Comparison of ENCODE assay signal across 9 cellular contexts in genomic region chr16:66928702-66929388, GRCh38. TPM values are rescaled to one million over a fixed set of nuclear protein-coding genes. Genes with fewer than 3 reads are reported as not detected.
DNase-seq lines count a peak whose midpoint lies in the region; ATAC-seq, FAIRE-seq and TF ChIP-seq lines count a peak whose summit lies in the region.
"Had no signal": no experiment of that assay in that cellular context is flagged by ENCODE, and none has a peak within 500 bp of the region (broad histone marks: within the 10 kb centered on the region; RNA-seq: fewer than 3 reads in every experiment).

No MANE protein-coding gene starts in this region.

- H3K9me2 ChIP-seq in SU-DHL-6 (replicated peaks; ENCODE audit: insufficient read depth, low read length) = no peaks in the 10 kb centered on the region

- H3K27me3 ChIP-seq in HepG2 (ENCODE audit: control insufficient read depth in 1 of 2, insufficient read depth in 2 of 2, low read length in 2 of 2) = peaks cover 5 to 18% of the 10 kb centered on the region in 2 experiments; a peak in 3 of 5 replicates
- H3K27me3 ChIP-seq in right lobe of liver = no peaks in the 10 kb centered on the region
- no peaks in the 10 kb centered on the region for H3K27me3 ChIP-seq in SU-DHL-6 (ENCODE audit: low read length)
- peaks cover 0 to 14% of the 10 kb centered on the region in 2 donors for H3K27me3 ChIP-seq in tibial nerve
- H3K27me3 ChIP-seq in suprapubic skin = peaks cover 17% of the 10 kb centered on the region

- POLR2A ChIA-PET in HepG2 (lab: Yijun Ruan, JAX) = interaction anchor here (0.8 to 3.8 kb wide), 5 partner anchors 11 to 33 kb away, joined by 3 to 23 read pairs (median 10); partner anchors contain the start of gene CDH16

- DNase-seq in HepG2 (ENCODE audit: low spot score) (peak; percentile 39), right lobe of liver (no peak), fibroblast of gingiva (ENCODE audit: low read depth) (peak; percentile 14), tibial nerve (ENCODE audit: low spot score in 2 of 2) (no peak), suprapubic skin (ENCODE audit: low spot score in 2 of 2) (no peak), LoVo (ENCODE audit: low spot score) (no peak)
- no peak for DNase-seq in NK-92 treated with Interleukin-12 subunit alpha and Interleukin-12 subunit beta, amount 100 ng/mL, for 24 hours (lab: John Stamatoyannopoulos, UW)

- intact Hi-C loops in HepG2 (cut with micrococcal nuclease; ENCODE audit: unreplicated experiment) = no loop called here
- intact Hi-C loops in right lobe of liver (cut with DNase I) = no loop called here

- TF ChIP-seq EP300 in HepG2 (IDR thresholded peaks at IDR 0.05; ENCODE audit: low read depth in 2 of 2, low read length in 2 of 2) (no peak), HepG2 (CRISPR knock-in tag; IDR thresholded peaks at IDR 0.05; ENCODE audit: borderline replicate concordance) (no peak), tibial nerve (IDR thresholded peaks at IDR 0.05) (no peak), suprapubic skin (IDR thresholded peaks at IDR 0.05) (no peak)

- H3K9me3 ChIP-seq in HepG2 (ENCODE audit: low read length) (no peaks in the 10 kb centered on the region), right lobe of liver (no peaks in the 10 kb centered on the region), SU-DHL-6 (ENCODE audit: insufficient read depth, low read length) (no peaks in the 10 kb centered on the region), tibial nerve (no peaks in the 10 kb centered on the region), suprapubic skin (no peaks in the 10 kb centered on the region)

- peak; percentile 83 for TF ChIP-seq CTCF in HepG2 (CRISPR knock-in tag; IDR thresholded peaks at IDR 0.05)
- peak in 2 of 4 donors; percentile 14 to 32 for TF ChIP-seq CTCF in right lobe of liver (IDR thresholded peaks at IDR 0.05)
- TF ChIP-seq CTCF in SU-DHL-6 (IDR thresholded peaks at IDR 0.05; ENCODE audit: insufficient read depth, low read length, poor library complexity, severe bottlenecking) = peak; percentile 32
- TF ChIP-seq CTCF in tibial nerve (IDR thresholded peaks at IDR 0.05) = peak in 3 of 5 experiments; percentile 7 to 22 (median 15)
- TF ChIP-seq CTCF in suprapubic skin (IDR thresholded peaks at IDR 0.05) = no peak

- peak; percentile 4 for FAIRE-seq in HepG2 (lab: Jason Lieb, UNC)
- FAIRE-seq: GM18507 had no signal

- H3K4me2 ChIP-seq in HepG2 (ENCODE audit: low read depth, low read length) (no peak overlapping the region), SU-DHL-6 (ENCODE audit: low read depth, low read length, poor library complexity, severe bottlenecking) (no peak overlapping the region)

- TF ChIP-seq RAD21 in HepG2 (CRISPR knock-in tag; IDR thresholded peaks at IDR 0.05) = peak; percentile 65

- H3K36me3 ChIP-seq in HepG2 (replicated peaks in 1 of 2; ENCODE audit: control insufficient read depth in 1 of 2, insufficient read depth in 2 of 2, low read length in 2 of 2) = peaks cover 0 to 5% of the 10 kb centered on the region in 2 experiments; a peak in 2 of 5 replicates
- H3K36me3 ChIP-seq in right lobe of liver = no peaks in the 10 kb centered on the region
- H3K36me3 ChIP-seq in SU-DHL-6 (ENCODE audit: low read length) = no peaks in the 10 kb centered on the region
- H3K36me3 ChIP-seq in tibial nerve = peaks cover 0 to 28% (median 0%) of the 10 kb centered on the region in 3 donors
- H3K36me3 ChIP-seq in suprapubic skin = no peaks in the 10 kb centered on the region

- H3K4me3 ChIP-seq in HepG2 (replicated peaks in 1 of 3; ENCODE audit: insufficient read depth in 1 of 3, low read depth in 2 of 3, low read length in 3 of 3) = no peak overlapping the region
- H3K4me3 ChIP-seq in right lobe of liver = no peak overlapping the region
- no peak overlapping the region for H3K4me3 ChIP-seq in SU-DHL-6 (ENCODE audit: insufficient read depth, low read length, poor library complexity, severe bottlenecking)
- H3K4me3 ChIP-seq in tibial nerve = no peak overlapping the region
- H3K4me3 ChIP-seq in suprapubic skin = no peak overlapping the region

- H3K9ac ChIP-seq in HepG2 (ENCODE audit: insufficient read depth, low read depth, low read length) = no peak overlapping the region
- no peak overlapping the region for H3K9ac ChIP-seq in SU-DHL-6 (ENCODE audit: low read length)

- H3K4me1 ChIP-seq in HepG2 (ENCODE audit: insufficient read depth, low read length) = peaks cover 71% of the 10 kb centered on the region
- peaks cover 0 to 19% (median 8%) of the 10 kb centered on the region in 4 donors for H3K4me1 ChIP-seq in right lobe of liver
- peaks cover 5 to 49% (median 22%) of the 10 kb centered on the region in 4 donors for H3K4me1 ChIP-seq in tibial nerve
- H3K4me1 ChIP-seq in suprapubic skin = peaks cover 55% of the 10 kb centered on the region

- in situ Hi-C loops in HepG2 (cut with HindIII; ENCODE audit: extremely low pct_ligation_motif_present, low pct_unique_long_range_greater_than_20kb) = no loop called here

- H2AFZ ChIP-seq in HepG2 (ENCODE audit: low read length) = no peak overlapping the region
- no peak overlapping the region for H2AFZ ChIP-seq in SU-DHL-6 (ENCODE audit: low read depth, low read length, severe bottlenecking)

- TF ChIP-seq POLR2A in HepG2 (IDR thresholded peaks at IDR 0.05; ENCODE audit: insufficient read depth in 1 of 2, low read depth in 2 of 2, low read length in 2 of 2) (no peak), right lobe of liver (IDR thresholded peaks at IDR 0.05) (no peak), tibial nerve (IDR thresholded peaks at IDR 0.05) (no peak), suprapubic skin (IDR thresholded peaks at IDR 0.05) (no peak)

- BruUV-seq in HepG2 (replicated peaks; lab: Mats Ljungman, UMichigan) = no TSS peak

- H3K27ac ChIP-seq in HepG2 (ENCODE audit: extremely low read length, insufficient read depth, low read length) = no peak overlapping the region
- no peak overlapping the region for H3K27ac ChIP-seq in right lobe of liver
- no peak overlapping the region for H3K27ac ChIP-seq in SU-DHL-6 (ENCODE audit: low read depth, low read length)
- no peak overlapping the region for H3K27ac ChIP-seq in tibial nerve
- H3K27ac ChIP-seq in suprapubic skin = no peak overlapping the region

- CTCF ChIA-PET in HepG2 (lab: Yijun Ruan, JAX; ENCODE audit: low intra/inter-chr PET ratio, low total read pairs) = interaction anchor here (2.9 kb wide), 1 partner anchor 34 kb away, joined by 28 read pairs; no protein-coding TSS in a partner anchor

- H3K79me2 ChIP-seq in HepG2 (ENCODE audit: insufficient read depth, low read length) = peaks cover 7% of the 10 kb centered on the region
- peaks cover 7% of the 10 kb centered on the region for H3K79me2 ChIP-seq in SU-DHL-6 (ENCODE audit: insufficient read depth, low read length)

- 0 out of 2 replicates have a peak, but pooled peaks cover 3% of the 10 kb centered on the region for H3F3A ChIP-seq in SU-DHL-6 (ENCODE audit: insufficient read depth)

- H4K20me1 ChIP-seq in HepG2 (ENCODE audit: insufficient read depth, low read length) (no peaks in the 10 kb centered on the region), SU-DHL-6 (ENCODE audit: low read depth, low read length) (no peaks in the 10 kb centered on the region)

- peak; percentile 15 for ATAC-seq in HepG2
- ATAC-seq in right lobe of liver = no peak

- WGBS in HepG2 (ENCODE audit: low lambda C conversion rate) = 67% methylated on average over 9 of the region's 10 CpGs
- WGBS in right lobe of liver (ENCODE audit: insufficient coverage, low coverage, low lambda C conversion rate, missing lambda C conversion rate) = 75% methylated on average over 6 of the region's 10 CpGs
- 71 to 75% methylated on average over 10 of the region's 10 CpGs for WGBS in tibial nerve, 2 donors
- 84% methylated on average over 10 of the region's 10 CpGs for WGBS in suprapubic skin

RNA-seq across cellular contexts. Expression of gene RRAD, which starts 3.5 kb away (rescaled TPM):
- 0.80 and 1.0 TPM in 2 replicates for total RNA-seq in HepG2 (2016; rRNA removed; fragmentation: Illumina TruSeq; extraction: Trizol)
- not detected in 2 replicates for total RNA-seq in HepG2 (2016; cell fraction: cytosol; rRNA removed; fragmentation: Illumina TruSeq; extraction: Trizol; ENCODE audit: low read depth)
- 0.49 and 1.3 TPM in 2 replicates for total RNA-seq in HepG2 (2016; cell fraction: insoluble cytoplasmic fraction; rRNA removed; fragmentation: Illumina TruSeq; extraction: Trizol)
- 0.21 and 0.34 TPM in 2 replicates for total RNA-seq in HepG2 (2016; cell fraction: membrane; rRNA removed; fragmentation: Illumina TruSeq; extraction: Trizol)
- 0.68 and 0.75 TPM in 2 replicates for total RNA-seq in HepG2 (2016; cell fraction: nucleus; rRNA removed; fragmentation: Illumina TruSeq; extraction: Trizol)
- polyA plus RNA-seq in HepG2 (2011; rRNA removed) = 1.1 TPM in 2 replicates
- polyA plus RNA-seq in HepG2 (2011; cell fraction: cytosol; rRNA removed) = 0.95 and 1.5 TPM in 2 replicates
- polyA plus RNA-seq in HepG2 (2011; cell fraction: nucleus; rRNA removed) = 2.5 and 3.2 TPM in 2 replicates
- polyA plus RNA-seq in HepG2 (2012) = 0.30 and 0.93 TPM in 2 replicates
- 0.19 and 0.25 TPM in 2 replicates for polyA plus RNA-seq in HepG2 (2016; cell fraction: cytosol; fragmentation: Illumina TruSeq; extraction: Trizol; ENCODE audit: low read depth)
- polyA plus RNA-seq in HepG2 (2016; cell fraction: insoluble cytoplasmic fraction; fragmentation: Illumina TruSeq; extraction: Trizol; ENCODE audit: low read depth) = 0.72 and 1.1 TPM in 2 replicates
- 0.26 and 0.29 TPM in 2 replicates for polyA plus RNA-seq in HepG2 (2016; cell fraction: membrane; fragmentation: Illumina TruSeq; extraction: Trizol; ENCODE audit: low read depth)
- 1.2 and 1.5 TPM in 2 replicates for polyA plus RNA-seq in HepG2 (2016; cell fraction: nucleus; fragmentation: Illumina TruSeq; extraction: Trizol; ENCODE audit: insufficient read depth, low read depth)
- polyA minus RNA-seq in HepG2 (2011; rRNA and poly(A)+ RNA removed; ENCODE audit: low replicate concordance) = 0.16 and 1.7 TPM in 2 replicates
- 1.1 TPM in 1 of 2 replicates, not detected in the other for polyA minus RNA-seq in HepG2 (2011; cell fraction: cytosol; rRNA and poly(A)+ RNA removed)
- polyA minus RNA-seq in HepG2 (2011; cell fraction: nucleus; rRNA and poly(A)+ RNA removed) = 0.37 and 0.90 TPM in 2 replicates
- 1 to 10 TPM in 3 of 6 experiments, under 1 TPM in 2, not detected in 1; 0.51 to 7.7 (median 3.0) TPM for total RNA-seq in right lobe of liver
- 100 to 1,000 TPM in 3 of 4 donors, 10 to 100 TPM in 1; 23.7 to 132 (median 109) TPM for total RNA-seq in tibial nerve
- total RNA-seq in suprapubic skin = 10 to 100 TPM in 1 of 4 donors, 1 to 10 TPM in 3; 1.5 to 12.1 (median 4.6) TPM

RNA-seq across cellular contexts. Expression of gene CIAO2B, which starts 5.4 kb away (rescaled TPM):
- total RNA-seq in HepG2 (2016; rRNA removed; fragmentation: Illumina TruSeq; extraction: Trizol) (157 and 174 TPM in 2 replicates), right lobe of liver (100 to 1,000 TPM in 2 of 6 experiments, 10 to 100 TPM in 4; 40.6 to 111 (median 47.4) TPM), tibial nerve (100 to 1,000 TPM in 2 of 4 donors, 10 to 100 TPM in 2; 57.1 to 111 (median 89.9) TPM), suprapubic skin (10 to 100 TPM; 34.4 to 69.0 (median 45.0) TPM)
- total RNA-seq in HepG2 (2016; cell fraction: cytosol; rRNA removed; fragmentation: Illumina TruSeq; extraction: Trizol; ENCODE audit: low read depth) = 112 and 125 TPM in 2 replicates
- total RNA-seq in HepG2 (2016; cell fraction: insoluble cytoplasmic fraction; rRNA removed; fragmentation: Illumina TruSeq; extraction: Trizol) = 157 and 172 TPM in 2 replicates
- 121 and 136 TPM in 2 replicates for total RNA-seq in HepG2 (2016; cell fraction: membrane; rRNA removed; fragmentation: Illumina TruSeq; extraction: Trizol)
- 52.6 and 58.0 TPM in 2 replicates for total RNA-seq in HepG2 (2016; cell fraction: nucleus; rRNA removed; fragmentation: Illumina TruSeq; extraction: Trizol)
- polyA plus RNA-seq in HepG2 (2011; rRNA removed) = 293 and 323 TPM in 2 replicates
- polyA plus RNA-seq in HepG2 (2011; cell fraction: cytosol; rRNA removed) = 297 and 385 TPM in 2 replicates
- 155 and 174 TPM in 2 replicates for polyA plus RNA-seq in HepG2 (2011; cell fraction: nucleus; rRNA removed)
- polyA plus RNA-seq in HepG2 (2012) = 123 and 148 TPM in 2 replicates
- 115 and 148 TPM in 2 replicates for polyA plus RNA-seq in HepG2 (2016; cell fraction: cytosol; fragmentation: Illumina TruSeq; extraction: Trizol; ENCODE audit: low read depth)
- 172 and 184 TPM in 2 replicates for polyA plus RNA-seq in HepG2 (2016; cell fraction: insoluble cytoplasmic fraction; fragmentation: Illumina TruSeq; extraction: Trizol; ENCODE audit: low read depth)
- 126 and 141 TPM in 2 replicates for polyA plus RNA-seq in HepG2 (2016; cell fraction: membrane; fragmentation: Illumina TruSeq; extraction: Trizol; ENCODE audit: low read depth)
- 111 and 112 TPM in 2 replicates for polyA plus RNA-seq in HepG2 (2016; cell fraction: nucleus; fragmentation: Illumina TruSeq; extraction: Trizol; ENCODE audit: insufficient read depth, low read depth)
- 172 and 255 TPM in 2 replicates for polyA minus RNA-seq in HepG2 (2011; rRNA and poly(A)+ RNA removed; ENCODE audit: low replicate concordance)
- 61.5 and 83.0 TPM in 2 replicates for polyA minus RNA-seq in HepG2 (2011; cell fraction: cytosol; rRNA and poly(A)+ RNA removed)
- polyA minus RNA-seq in HepG2 (2011; cell fraction: nucleus; rRNA and poly(A)+ RNA removed) = 19.1 and 27.6 TPM in 2 replicates

RNA-seq across cellular contexts. Expression of gene CES2, which starts 6.5 kb away (rescaled TPM):
- 35.1 and 63.8 TPM in 2 replicates for total RNA-seq in HepG2 (2016; rRNA removed; fragmentation: Illumina TruSeq; extraction: Trizol)
- 12.7 and 15.0 TPM in 2 replicates for total RNA-seq in HepG2 (2016; cell fraction: cytosol; rRNA removed; fragmentation: Illumina TruSeq; extraction: Trizol; ENCODE audit: low read depth)
- total RNA-seq in HepG2 (2016; cell fraction: insoluble cytoplasmic fraction; rRNA removed; fragmentation: Illumina TruSeq; extraction: Trizol) = 29.8 and 64.2 TPM in 2 replicates
- total RNA-seq in HepG2 (2016; cell fraction: membrane; rRNA removed; fragmentation: Illumina TruSeq; extraction: Trizol) = 28.1 and 29.2 TPM in 2 replicates
- 66.6 and 67.9 TPM in 2 replicates for total RNA-seq in HepG2 (2016; cell fraction: nucleus; rRNA removed; fragmentation: Illumina TruSeq; extraction: Trizol)
- 50.6 and 69.7 TPM in 2 replicates for polyA plus RNA-seq in HepG2 (2011; rRNA removed)
- polyA plus RNA-seq in HepG2 (2011; cell fraction: cytosol; rRNA removed) = 53.6 and 111 TPM in 2 replicates
- polyA plus RNA-seq in HepG2 (2011; cell fraction: nucleus; rRNA removed) = 91.0 and 105 TPM in 2 replicates
- 35.0 and 38.8 TPM in 2 replicates for polyA plus RNA-seq in HepG2 (2012)
- polyA plus RNA-seq in HepG2 (2016; cell fraction: cytosol; fragmentation: Illumina TruSeq; extraction: Trizol; ENCODE audit: low read depth) = 8.2 and 8.4 TPM in 2 replicates
- 34.3 and 41.4 TPM in 2 replicates for polyA plus RNA-seq in HepG2 (2016; cell fraction: insoluble cytoplasmic fraction; fragmentation: Illumina TruSeq; extraction: Trizol; ENCODE audit: low read depth)
- polyA plus RNA-seq in HepG2 (2016; cell fraction: membrane; fragmentation: Illumina TruSeq; extraction: Trizol; ENCODE audit: low read depth) = 23.2 and 23.5 TPM in 2 replicates
- 90.2 and 93.4 TPM in 2 replicates for polyA plus RNA-seq in HepG2 (2016; cell fraction: nucleus; fragmentation: Illumina TruSeq; extraction: Trizol; ENCODE audit: insufficient read depth, low read depth)
- polyA minus RNA-seq in HepG2 (2011; rRNA and poly(A)+ RNA removed; ENCODE audit: low replicate concordance) = 57.1 and 105 TPM in 2 replicates
- 38.1 and 44.7 TPM in 2 replicates for polyA minus RNA-seq in HepG2 (2011; cell fraction: cytosol; rRNA and poly(A)+ RNA removed)
- 58.2 and 81.7 TPM in 2 replicates for polyA minus RNA-seq in HepG2 (2011; cell fraction: nucleus; rRNA and poly(A)+ RNA removed)
- 100 to 1,000 TPM; 226 to 357 (median 263) TPM for total RNA-seq in right lobe of liver
- 10 to 100 TPM; 29.2 to 45.0 (median 34.4) TPM for total RNA-seq in tibial nerve
- total RNA-seq in suprapubic skin = 10 to 100 TPM; 33.6 to 56.0 (median 42.3) TPM

RNA-seq across cellular contexts. Expression of gene CDH16, which starts 10.2 kb away (rescaled TPM):
- total RNA-seq in HepG2 (2016; rRNA removed; fragmentation: Illumina TruSeq; extraction: Trizol) (3.2 and 3.9 TPM in 2 replicates), right lobe of liver (under 1 TPM in 4 of 6 experiments, not detected in 2; 0.07 to 0.47 (median 0.22) TPM), tibial nerve (1 to 10 TPM in 2 of 4 donors, under 1 TPM in 2; 0.30 to 2.5 (median 1.4) TPM), suprapubic skin (under 1 TPM in 1 of 4 donors, not detected in 3; 0.45 TPM)
- total RNA-seq in HepG2 (2016; cell fraction: cytosol; rRNA removed; fragmentation: Illumina TruSeq; extraction: Trizol; ENCODE audit: low read depth) = 0.30 and 0.53 TPM in 2 replicates
- 1.7 and 4.2 TPM in 2 replicates for total RNA-seq in HepG2 (2016; cell fraction: insoluble cytoplasmic fraction; rRNA removed; fragmentation: Illumina TruSeq; extraction: Trizol)
- total RNA-seq in HepG2 (2016; cell fraction: membrane; rRNA removed; fragmentation: Illumina TruSeq; extraction: Trizol) = 0.96 and 1.3 TPM in 2 replicates
- total RNA-seq in HepG2 (2016; cell fraction: nucleus; rRNA removed; fragmentation: Illumina TruSeq; extraction: Trizol) = 3.7 and 4.8 TPM in 2 replicates
- 2.7 and 5.3 TPM in 2 replicates for polyA plus RNA-seq in HepG2 (2011; rRNA removed)
- 2.4 and 2.7 TPM in 2 replicates for polyA plus RNA-seq in HepG2 (2011; cell fraction: cytosol; rRNA removed)
- polyA plus RNA-seq in HepG2 (2011; cell fraction: nucleus; rRNA removed) = 16.0 and 18.1 TPM in 2 replicates
- 4.3 and 7.8 TPM in 2 replicates for polyA plus RNA-seq in HepG2 (2012)
- polyA plus RNA-seq in HepG2 (2016; cell fraction: cytosol; fragmentation: Illumina TruSeq; extraction: Trizol; ENCODE audit: low read depth) = 0.38 and 0.63 TPM in 2 replicates
- polyA plus RNA-seq in HepG2 (2016; cell fraction: insoluble cytoplasmic fraction; fragmentation: Illumina TruSeq; extraction: Trizol; ENCODE audit: low read depth) = 1.7 and 2.0 TPM in 2 replicates
- polyA plus RNA-seq in HepG2 (2016; cell fraction: membrane; fragmentation: Illumina TruSeq; extraction: Trizol; ENCODE audit: low read depth) = 1.2 TPM in 2 replicates
- 7.5 and 8.9 TPM in 2 replicates for polyA plus RNA-seq in HepG2 (2016; cell fraction: nucleus; fragmentation: Illumina TruSeq; extraction: Trizol; ENCODE audit: insufficient read depth, low read depth)
- 0.23 and 7.1 TPM in 2 replicates for polyA minus RNA-seq in HepG2 (2011; rRNA and poly(A)+ RNA removed; ENCODE audit: low replicate concordance)
- 1.1 and 2.2 TPM in 2 replicates for polyA minus RNA-seq in HepG2 (2011; cell fraction: cytosol; rRNA and poly(A)+ RNA removed)
- 2.7 and 3.3 TPM in 2 replicates for polyA minus RNA-seq in HepG2 (2011; cell fraction: nucleus; rRNA and poly(A)+ RNA removed)

RNA-seq across cellular contexts. Expression of gene CES3, which starts 32.2 kb away (rescaled TPM):
- total RNA-seq in HepG2 (2016; rRNA removed; fragmentation: Illumina TruSeq; extraction: Trizol) = 2.3 and 6.6 TPM in 2 replicates
- total RNA-seq in HepG2 (2016; cell fraction: cytosol; rRNA removed; fragmentation: Illumina TruSeq; extraction: Trizol; ENCODE audit: low read depth) = 1.0 and 1.6 TPM in 2 replicates
- total RNA-seq in HepG2 (2016; cell fraction: insoluble cytoplasmic fraction; rRNA removed; fragmentation: Illumina TruSeq; extraction: Trizol) = 2.2 and 6.6 TPM in 2 replicates
- total RNA-seq in HepG2 (2016; cell fraction: membrane; rRNA removed; fragmentation: Illumina TruSeq; extraction: Trizol) = 1.1 and 1.5 TPM in 2 replicates
- 7.5 and 8.8 TPM in 2 replicates for total RNA-seq in HepG2 (2016; cell fraction: nucleus; rRNA removed; fragmentation: Illumina TruSeq; extraction: Trizol)
- 17.4 and 18.1 TPM in 2 replicates for polyA plus RNA-seq in HepG2 (2011; rRNA removed)
- polyA plus RNA-seq in HepG2 (2011; cell fraction: cytosol; rRNA removed) = 6.7 and 8.6 TPM in 2 replicates
- 92.0 and 127 TPM in 2 replicates for polyA plus RNA-seq in HepG2 (2011; cell fraction: nucleus; rRNA removed)
- polyA plus RNA-seq in HepG2 (2012) = 8.9 and 16.9 TPM in 2 replicates
- polyA plus RNA-seq in HepG2 (2016; cell fraction: cytosol; fragmentation: Illumina TruSeq; extraction: Trizol; ENCODE audit: low read depth) = 0.78 and 0.88 TPM in 2 replicates
- polyA plus RNA-seq in HepG2 (2016; cell fraction: insoluble cytoplasmic fraction; fragmentation: Illumina TruSeq; extraction: Trizol; ENCODE audit: low read depth) = 1.7 and 1.9 TPM in 2 replicates
- polyA plus RNA-seq in HepG2 (2016; cell fraction: membrane; fragmentation: Illumina TruSeq; extraction: Trizol; ENCODE audit: low read depth) = 1.1 and 1.7 TPM in 2 replicates
- 17.9 and 18.5 TPM in 2 replicates for polyA plus RNA-seq in HepG2 (2016; cell fraction: nucleus; fragmentation: Illumina TruSeq; extraction: Trizol; ENCODE audit: insufficient read depth, low read depth)
- 11.2 and 24.1 TPM in 2 replicates for polyA minus RNA-seq in HepG2 (2011; rRNA and poly(A)+ RNA removed; ENCODE audit: low replicate concordance)
- 3.3 and 3.6 TPM in 2 replicates for polyA minus RNA-seq in HepG2 (2011; cell fraction: cytosol; rRNA and poly(A)+ RNA removed)
- 30.0 and 30.8 TPM in 2 replicates for polyA minus RNA-seq in HepG2 (2011; cell fraction: nucleus; rRNA and poly(A)+ RNA removed)
- 10 to 100 TPM; 19.1 to 82.4 (median 35.9) TPM for total RNA-seq in right lobe of liver
- 1 to 10 TPM in 2 of 4 donors, under 1 TPM in 2; 0.21 to 9.2 (median 0.81) TPM for total RNA-seq in tibial nerve
- total RNA-seq in suprapubic skin = 1 to 10 TPM in 3 of 4 donors, not detected in 1; 1.4 to 2.2 (median 1.5) TPM

Comparison
In these comparisons a context has a peak if more than half of its experiments do, and no peak if none do; other contexts are left out.
1. DNase-seq: peak in HepG2 (single experiment) and fibroblast of gingiva (single experiment); none in right lobe of liver (0 of 3), tibial nerve (0 of 2), NK-92 treated with Interleukin-12 subunit alpha and Interleukin-12 subunit beta, amount 100 ng/mL, for 24 hours (single experiment), suprapubic skin (0 of 2) and LoVo (single experiment).
2. CTCF ChIP-seq: peak in HepG2 (single experiment), SU-DHL-6 (single experiment) and tibial nerve (3 of 5); none in suprapubic skin (0 of 2).